7 cellular contexts compared by ENCODE assay signal in genomic region chr11:898540-899190, GRCh38. TPM values are rescaled to one million over a fixed set of nuclear protein-coding genes. Genes with fewer than 3 reads are reported as not detected.
DNase-seq lines count a peak whose midpoint lies in the region; ATAC-seq and TF ChIP-seq lines count a peak whose summit lies in the region.
"Had no signal": no experiment of that assay in that cellular context is flagged by ENCODE, and none has a peak within 500 bp of the region (broad histone marks: within the 10 kb centered on the region; RNA-seq: fewer than 3 reads in every experiment).

No MANE protein-coding gene starts in this region.

- peaks cover 22% of the 10 kb centered on the region for H3K36me3 Mint-ChIP-seq in activated T-helper 2 cell treated with anti-CD3 and anti-CD28 coated beads, Interferon-gamma antibody, Interleukin-2, Interleukin-4, amounts not matched to agents 10 μg/mL and 5 μg/mL and 100 μg/mL, durations not matched to agents 14 hours and 24 hours and 36 hours (ENCODE audit: low read depth)

- TF ChIP-seq CTCF in cardiac muscle cell (IDR thresholded peaks at IDR 0.05; ENCODE audit: low read depth, low read length) (peak; percentile 8), gastroesophageal sphincter (IDR thresholded peaks at IDR 0.05) (peak in 2 of 4 experiments; percentile 39 to 45), upper lobe of right lung (IDR thresholded peaks at IDR 0.05) (peak; percentile 12)

- H3K27ac ChIP-seq in cardiac muscle cell (no peak overlapping the region), gastroesophageal sphincter (no peak overlapping the region), upper lobe of right lung (no peak overlapping the region)

- DNase-seq in cardiac muscle cell (ENCODE audit: low read depth in 1 of 2, low spot score in 1 of 2) (peak; percentile 36 to 41), Right ventricle myocardium inferior (ENCODE audit: missing footprints) (no peak), upper lobe of right lung (no peak)
- DNase-seq in activated naive CD4-positive, alpha-beta T cell treated with Interleukin-2 at 50 U/mL for 16 hours = no peak
- DNase-seq in activated T-helper 2 cell treated with anti-CD3 and anti-CD28 coated beads, Interferon-gamma antibody, Interleukin-2, Interleukin-4, amounts not matched to agents 10 μg/mL and 5 μg/mL and 100 μg/mL, durations not matched to agents 14 hours and 24 hours and 36 hours (ENCODE audit: low spot score) = no peak

- no peak overlapping the region for H3K27ac Mint-ChIP-seq in activated T-helper 2 cell treated with anti-CD3 and anti-CD28 coated beads, Interferon-gamma antibody, Interleukin-2, Interleukin-4, amounts not matched to agents 10 μg/mL and 5 μg/mL and 100 μg/mL, durations not matched to agents 14 hours and 24 hours and 36 hours
- H3K27ac Mint-ChIP-seq: B cell had no signal

- H3K27me3 ChIP-seq in cardiac muscle cell (no peaks in the 10 kb centered on the region), gastroesophageal sphincter (no peaks in the 10 kb centered on the region), upper lobe of right lung (no peaks in the 10 kb centered on the region)

- intact Hi-C loops in Right ventricle myocardium inferior (cut with DNase I) (no loop called here), upper lobe of right lung (cut with DNase I) (no loop called here)
- intact Hi-C loops in activated T-helper 2 cell treated with anti-CD3 and anti-CD28 coated beads, Interferon-gamma antibody, Interleukin-2, Interleukin-4, amounts not matched to agents 10 μg/mL and 5 μg/mL and 100 μg/mL, durations not matched to agents 14 hours and 24 hours and 36 hours (cut with micrococcal nuclease) = no loop called here

- no peak for TF ChIP-seq POLR2A in gastroesophageal sphincter (IDR thresholded peaks at IDR 0.05)

- H3K36me3 ChIP-seq in cardiac muscle cell (peaks cover 26% of the 10 kb centered on the region), gastroesophageal sphincter (peaks cover 0 to 66% of the 10 kb centered on the region in 2 donors), upper lobe of right lung (peaks cover 51% of the 10 kb centered on the region)

- no peak overlapping the region for H3K4me3 Mint-ChIP-seq in activated T-helper 2 cell treated with anti-CD3 and anti-CD28 coated beads, Interferon-gamma antibody, Interleukin-2, Interleukin-4, amounts not matched to agents 10 μg/mL and 5 μg/mL and 100 μg/mL, durations not matched to agents 14 hours and 24 hours and 36 hours (ENCODE audit: low read depth)
- H3K4me3 Mint-ChIP-seq: B cell had no signal

- H3K9me3 ChIP-seq in cardiac muscle cell (ENCODE audit: low read depth) (no peaks in the 10 kb centered on the region), gastroesophageal sphincter (no peaks in the 10 kb centered on the region), upper lobe of right lung (no peaks in the 10 kb centered on the region)

- no peak overlapping the region for H3K4me3 ChIP-seq in cardiac muscle cell
- H3K4me3 ChIP-seq in gastroesophageal sphincter = no peak overlapping the region
- H3K4me3 ChIP-seq in upper lobe of right lung = no peak overlapping the region

- no peaks in the 10 kb centered on the region for H3K9me3 Mint-ChIP-seq in activated T-helper 2 cell treated with anti-CD3 and anti-CD28 coated beads, Interferon-gamma antibody, Interleukin-2, Interleukin-4, amounts not matched to agents 10 μg/mL and 5 μg/mL and 100 μg/mL, durations not matched to agents 14 hours and 24 hours and 36 hours

- H3K4me1 Mint-ChIP-seq in activated T-helper 2 cell treated with anti-CD3 and anti-CD28 coated beads, Interferon-gamma antibody, Interleukin-2, Interleukin-4, amounts not matched to agents 10 μg/mL and 5 μg/mL and 100 μg/mL, durations not matched to agents 14 hours and 24 hours and 36 hours (ENCODE audit: low read depth) = no peaks in the 10 kb centered on the region
- H3K4me1 Mint-ChIP-seq: B cell had no signal

- no peaks in the 10 kb centered on the region for H3K27me3 Mint-ChIP-seq in activated T-helper 2 cell treated with anti-CD3 and anti-CD28 coated beads, Interferon-gamma antibody, Interleukin-2, Interleukin-4, amounts not matched to agents 10 μg/mL and 5 μg/mL and 100 μg/mL, durations not matched to agents 14 hours and 24 hours and 36 hours (ENCODE audit: low read depth)
- H3K27me3 Mint-ChIP-seq: B cell had no signal

- ATAC-seq in Right ventricle myocardium inferior (no peak), gastroesophageal sphincter (peak; percentile 16), upper lobe of right lung (peak; percentile 24)

- no peak for TF ChIP-seq EP300 in gastroesophageal sphincter (IDR thresholded peaks at IDR 0.05)

- H3K4me1 ChIP-seq in cardiac muscle cell (ENCODE audit: low read depth) = no peaks in the 10 kb centered on the region
- peaks cover 0 to 15% (median 0%) of the 10 kb centered on the region in 3 donors for H3K4me1 ChIP-seq in gastroesophageal sphincter
- H3K4me1 ChIP-seq in upper lobe of right lung = no peaks in the 10 kb centered on the region

- WGBS in gastroesophageal sphincter (ENCODE audit: low coverage in 1 of 2), 2 donors = 91% methylated on average over 8 of the region's 22 CpGs; no CpG with 5 or more reads in 1 of the 2 donors

RNA-seq across cellular contexts. Expression of gene CHID1, which starts 11.9 kb away (rescaled TPM):
- 58.1 and 67.7 TPM in 2 replicates for total RNA-seq in cardiac muscle cell
- polyA plus RNA-seq in cardiac muscle cell = 145 and 187 TPM in 2 replicates
- 49.4 TPM for total RNA-seq in Right ventricle myocardium inferior
- total RNA-seq in gastroesophageal sphincter = 10 to 100 TPM; 36.0 to 55.3 (median 46.4) TPM
- total RNA-seq in upper lobe of right lung = 52.9 TPM
- total RNA-seq in activated T-helper 2 cell treated with anti-CD3 and anti-CD28 coated beads, Interferon-gamma antibody, Interleukin-2, Interleukin-4, amounts not matched to agents 10 μg/mL and 5 μg/mL and 100 μg/mL, durations not matched to agents 14 hours and 24 hours and 36 hours = 89.0 and 96.0 TPM in 2 replicates

RNA-seq across cellular contexts. Expression of gene AP2A2, which starts 27.0 kb away (rescaled TPM):
- 54.7 and 77.6 TPM in 2 replicates for total RNA-seq in cardiac muscle cell
- 47.6 and 67.6 TPM in 2 replicates for polyA plus RNA-seq in cardiac muscle cell
- total RNA-seq in Right ventricle myocardium inferior = 51.7 TPM
- 10 to 100 TPM; 47.9 to 88.5 (median 61.6) TPM for total RNA-seq in gastroesophageal sphincter
- total RNA-seq in upper lobe of right lung = 92.0 TPM
- total RNA-seq in activated T-helper 2 cell treated with anti-CD3 and anti-CD28 coated beads, Interferon-gamma antibody, Interleukin-2, Interleukin-4, amounts not matched to agents 10 μg/mL and 5 μg/mL and 100 μg/mL, durations not matched to agents 14 hours and 24 hours and 36 hours = 61.3 and 63.2 TPM in 2 replicates

RNA-seq across cellular contexts. Expression of gene TSPAN4, which starts 56.0 kb away (rescaled TPM):
- 85.3 and 140 TPM in 2 replicates for total RNA-seq in cardiac muscle cell
- 79.1 and 125 TPM in 2 replicates for polyA plus RNA-seq in cardiac muscle cell
- 43.8 TPM for total RNA-seq in Right ventricle myocardium inferior
- total RNA-seq in gastroesophageal sphincter = 100 to 1,000 TPM in 3 of 4 donors, 10 to 100 TPM in 1; 66.5 to 115 (median 112) TPM
- 167 TPM for total RNA-seq in upper lobe of right lung
- 15.8 and 16.9 TPM in 2 replicates for total RNA-seq in activated T-helper 2 cell treated with anti-CD3 and anti-CD28 coated beads, Interferon-gamma antibody, Interleukin-2, Interleukin-4, amounts not matched to agents 10 μg/mL and 5 μg/mL and 100 μg/mL, durations not matched to agents 14 hours and 24 hours and 36 hours

RNA-seq across cellular contexts. Expression of gene POLR2L, which starts 56.3 kb away (rescaled TPM):
- total RNA-seq in cardiac muscle cell (67.3 and 152 TPM in 2 replicates), Right ventricle myocardium inferior (298 TPM), gastroesophageal sphincter (10 to 100 TPM; 65.5 to 86.0 (median 71.8) TPM), upper lobe of right lung (138 TPM)
- 317 and 482 TPM in 2 replicates for polyA plus RNA-seq in cardiac muscle cell
- total RNA-seq in activated T-helper 2 cell treated with anti-CD3 and anti-CD28 coated beads, Interferon-gamma antibody, Interleukin-2, Interleukin-4, amounts not matched to agents 10 μg/mL and 5 μg/mL and 100 μg/mL, durations not matched to agents 14 hours and 24 hours and 36 hours = 101 and 111 TPM in 2 replicates

Comparison
In these comparisons a context has a peak if more than half of its experiments do, and no peak if none do; other contexts are left out.
1. DNase-seq: peak in cardiac muscle cell (2 of 2); none in Right ventricle myocardium inferior (single experiment), upper lobe of right lung (single experiment), activated naive CD4-positive, alpha-beta T cell treated with Interleukin-2 at 50 U/mL for 16 hours (single experiment) and activated T-helper 2 cell treated with anti-CD3 and anti-CD28 coated beads, Interferon-gamma antibody, Interleukin-2, Interleukin-4, amounts not matched to agents 10 μg/mL and 5 μg/mL and 100 μg/mL, durations not matched to agents 14 hours and 24 hours and 36 hours (single experiment).